ENCODE assay signal across 9 cellular contexts in genomic region chr12:24293549-24293948, GRCh38.
"Had no signal": no experiment of that assay in that cellular context is flagged by ENCODE, and none has a peak within 500 bp of the region (broad histone marks: within the 10 kb centered on the region; RNA-seq: fewer than 3 reads in every experiment).

No MANE protein-coding gene starts in this region.

- H3K4me3 Mint-ChIP-seq: HFFc6, IgD-negative memory B cell had no signal

- H3K27ac Mint-ChIP-seq: HFFc6, IgD-negative memory B cell had no signal

- H3K27me3 Mint-ChIP-seq: IgD-negative memory B cell had no signal

- H3K36me3 ChIP-seq: HAP-1 had no signal

- H3K4me1 Mint-ChIP-seq: IgD-negative memory B cell had no signal

- DNase-seq: GM23248, GOT3, H7, HFFc6, KG1 had no signal

- H3K9me3 ChIP-seq: HAP-1 had no signal

- H3K4me3 ChIP-seq: GM23248, HAP-1 had no signal

- H3K9me3 Mint-ChIP-seq: IgD-negative memory B cell had no signal

- H3K27ac ChIP-seq: GM23248, HL-60 had no signal

- ATAC-seq: HCT116 had no signal

- H3K9ac ChIP-seq: GM23248 had no signal

- H2AFZ ChIP-seq: GM23248 had no signal

- H3K4me1 ChIP-seq: HAP-1 had no signal
